Comparison of ENCODE assay signal across 28 cellular contexts in the genomic region with DNA sequence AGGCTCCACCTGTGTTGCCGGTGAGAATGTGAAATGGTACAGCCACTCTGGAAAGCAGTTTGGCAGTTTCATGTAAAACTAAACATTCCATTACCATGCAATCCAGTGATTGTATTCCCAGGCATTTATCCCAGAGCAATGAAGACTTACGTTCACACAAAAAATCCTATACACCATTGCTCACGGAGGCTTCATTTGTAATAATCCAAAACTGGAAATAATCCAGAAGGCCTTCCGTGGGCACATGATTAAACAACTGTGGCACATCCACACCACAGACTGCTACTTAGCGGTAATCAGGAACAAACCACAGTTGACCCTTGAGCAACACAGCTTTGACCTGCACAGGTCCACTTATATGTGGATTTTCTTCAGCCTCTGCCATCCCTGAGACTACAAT.
"Had no signal": no experiment of that assay in that cellular context is flagged by ENCODE, and none has a peak within 500 bp of the region (broad histone marks: within the 10 kb centered on the region; RNA-seq: fewer than 3 reads in every experiment).

No MANE protein-coding gene starts in this region.

- H3K27ac ChIP-seq: brain microvascular endothelial cell, coronary artery, dorsolateral prefrontal cortex, esophagus muscularis mucosa, foreskin keratinocyte, gastrocnemius medialis, heart left ventricle had no signal

- H3K4me3 ChIP-seq: coronary artery, dorsolateral prefrontal cortex, esophagus muscularis mucosa, gastrocnemius medialis, heart left ventricle had no signal

- DNase-seq: activated CD4-positive, alpha-beta memory T cell treated with anti-CD3 and anti-CD28 coated beads for 36 hours; activated CD4-positive, alpha-beta T cell treated with anti-CD3 and anti-CD28 coated beads for 36 hours; activated CD4-positive, alpha-beta T cell treated with anti-CD3 and anti-CD28 coated beads, Interleukin-2, amount 10 ng/mL, durations not matched to agents 24 days and 14 days; activated CD4-positive, CD25-positive, alpha-beta regulatory T cell; activated CD4-positive, CD25-positive, alpha-beta regulatory T cell treated with anti-CD3 and anti-CD28 coated beads, Interleukin-2, amount 50 U/mL, for 72 hours; activated CD8-positive, alpha-beta memory T cell treated with anti-CD3 and anti-CD28 coated beads, Interleukin-2, amount 50 U/mL, for 48 hours; activated CD8-positive, alpha-beta T cell treated with anti-CD3 and anti-CD28 coated beads, Interleukin-2, amount 10 ng/mL, durations not matched to agents 7 days and 5 days; activated gamma-delta T cell; activated naive CD4-positive, alpha-beta T cell; activated naive CD4-positive, alpha-beta T cell treated with anti-CD3 and anti-CD28 coated beads, Interleukin-2, amount 10 ng/mL, durations not matched to agents 7 days and 5 days; activated naive CD8-positive, alpha-beta T cell treated with anti-CD3 and anti-CD28 coated beads, Interleukin-2, amount 10 ng/mL, durations not matched to agents 7 days and 5 days; activated T-cell treated with anti-CD3 and anti-CD28 coated beads for 4 hours; activated T-cell treated with anti-CD3 and anti-CD28 coated beads, Interleukin-2, amount 50 U/mL, for 24 hours; activated T-cell treated with anti-CD3 and anti-CD28 coated beads, Interleukin-2, amount 50 U/mL, for 72 hours; amniotic stem cell; anterior cingulate cortex; brain microvascular endothelial cell; dorsolateral prefrontal cortex; effector memory CD4-positive, alpha-beta T cell; erythroblast; foreskin keratinocyte; gastrocnemius medialis; glutamatergic neuron; heart left ventricle; T-helper 2 cell had no signal

- H3K36me3 ChIP-seq: brain microvascular endothelial cell, esophagus muscularis mucosa, gastrocnemius medialis, heart left ventricle had no signal

- ATAC-seq: activated CD4-positive, alpha-beta T cell treated with anti-CD3 and anti-CD28 coated beads for 36 hours; activated CD8-positive, alpha-beta T cell treated with anti-CD3 and anti-CD28 coated beads, Interleukin-2, amount 10 ng/mL, durations not matched to agents 7 days and 5 days; activated naive CD4-positive, alpha-beta T cell treated with anti-CD3 and anti-CD28 coated beads, Interleukin-2, amount 50 U/mL, for 72 hours; activated T-cell treated with anti-CD3 and anti-CD28 coated beads, Interleukin-2, amount 50 U/mL, for 72 hours; foreskin keratinocyte; gastrocnemius medialis; heart left ventricle had no signal

- H3K9me3 ChIP-seq: esophagus muscularis mucosa, gastrocnemius medialis, heart left ventricle had no signal

- H3K27me3 ChIP-seq: brain microvascular endothelial cell, dorsolateral prefrontal cortex, esophagus muscularis mucosa, foreskin keratinocyte, gastrocnemius medialis, heart left ventricle had no signal

- H3K4me1 ChIP-seq: esophagus muscularis mucosa, foreskin keratinocyte, gastrocnemius medialis, heart left ventricle had no signal
